In the genomic region with DNA sequence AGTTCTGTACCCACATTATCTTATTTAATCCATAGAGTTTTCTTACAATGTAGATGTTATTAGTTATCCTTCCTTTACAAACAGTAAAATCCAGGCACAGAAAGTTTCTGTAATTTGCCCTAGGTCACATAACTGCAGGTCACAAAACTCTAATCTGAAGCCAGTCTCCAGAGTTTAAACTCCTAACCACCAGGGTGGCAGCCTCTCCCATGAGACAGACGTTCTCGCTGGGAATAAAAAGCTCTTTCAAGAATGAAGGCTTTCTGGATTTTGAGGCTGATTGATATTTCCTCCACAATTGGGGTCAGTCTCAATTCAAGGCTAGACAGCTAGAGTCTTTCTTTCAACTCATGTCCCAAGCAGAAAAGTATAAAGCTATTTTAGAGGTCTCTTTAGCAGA, we compare ENCODE assay signal across 23 cellular contexts.
"Had no signal": no experiment of that assay in that cellular context is flagged by ENCODE, and none has a peak within 500 bp of the region (broad histone marks: within the 10 kb centered on the region; RNA-seq: fewer than 3 reads in every experiment).

No MANE protein-coding gene starts in this region.

- H3K27me3 ChIP-seq: esophagus muscularis mucosa, foreskin keratinocyte, upper lobe of left lung, vagina had no signal

- ATAC-seq: activated CD4-positive, alpha-beta T cell treated with anti-CD3 and anti-CD28 coated beads for 36 hours; activated CD8-positive, alpha-beta memory T cell treated with anti-CD3 and anti-CD28 coated beads, Interleukin-2, amount 10 ng/mL, durations not matched to agents 7 days and 5 days; activated CD8-positive, alpha-beta T cell treated with anti-CD3 and anti-CD28 coated beads, Interleukin-2, amount 10 ng/mL, durations not matched to agents 7 days and 5 days; activated naive CD8-positive, alpha-beta T cell treated with anti-CD3 and anti-CD28 coated beads, Interleukin-2, amount 50 U/mL, for 24 hours; foreskin keratinocyte; natural killer cell; right cardiac atrium; stimulated activated effector memory CD8-positive, alpha-beta T cell treated with anti-CD3 and anti-CD28 coated beads, Interleukin-12 subunit alpha, Interleukin-12 subunit beta, amount 100 ng/mL, for 72 hours had no signal

- DNase-seq: activated CD4-positive, alpha-beta T cell treated with anti-CD3 and anti-CD28 coated beads for 36 hours; activated CD4-positive, CD25-positive, alpha-beta regulatory T cell; activated CD8-positive, alpha-beta memory T cell treated with anti-CD3 and anti-CD28 coated beads, Interleukin-2, amount 10 ng/mL, durations not matched to agents 7 days and 5 days; activated CD8-positive, alpha-beta T cell treated with anti-CD3 and anti-CD28 coated beads, Interleukin-2, amount 10 ng/mL, durations not matched to agents 7 days and 5 days; activated effector memory CD4-positive, alpha-beta T cell treated with anti-CD3 and anti-CD28 coated beads, Interleukin-2, amount 50 U/mL, for 16 hours; activated naive CD4-positive, alpha-beta T cell treated with anti-CD3 and anti-CD28 coated beads, Interleukin-2, amount 10 ng/mL, durations not matched to agents 7 days and 5 days; activated naive CD8-positive, alpha-beta T cell treated with anti-CD3 and anti-CD28 coated beads, Interleukin-2, amount 50 U/mL, for 24 hours; foreskin keratinocyte; left ventricle myocardium inferior; mesendoderm; natural killer cell; posterior cingulate gyrus; right cardiac atrium; stimulated activated CD4-positive, alpha-beta T cell treated with anti-CD3 and anti-CD28 coated beads, Interleukin-12 subunit alpha, Interleukin-12 subunit beta, amount 100 ng/mL, for 4 hours; stimulated activated CD4-positive, alpha-beta T cell treated with anti-CD3 and anti-CD28 coated beads, Interleukin-4, amount 100 ng/mL, for 1 hour; substantia nigra; T-helper 1 cell; upper lobe of left lung had no signal

- H3K27ac ChIP-seq: esophagus muscularis mucosa, left ventricle myocardium inferior, upper lobe of left lung, vagina had no signal

- H3K4me3 ChIP-seq: esophagus muscularis mucosa, left ventricle myocardium inferior, lung, upper lobe of left lung, vagina had no signal

- H3K4me1 ChIP-seq: left ventricle myocardium inferior had no signal

- H3K9me3 ChIP-seq: esophagus muscularis mucosa, left ventricle myocardium inferior, upper lobe of left lung, vagina had no signal

- FAIRE-seq: bronchial epithelial cell had no signal

- H3K36me3 ChIP-seq: esophagus muscularis mucosa, left ventricle myocardium inferior, upper lobe of left lung, vagina had no signal
